ENCODE assay signal across 15 cellular contexts in genomic region chr1:29383972-29384371, GRCh38.
A peak's percentile ranks its signal among the peaks of the same experiment; 100 is the strongest.
DNase-seq lines count a peak whose midpoint lies in the region; ATAC-seq, FAIRE-seq and TF ChIP-seq lines count a peak whose summit lies in the region.
"Had no signal": no experiment of that assay in that cellular context is flagged by ENCODE, and none has a peak within 500 bp of the region (broad histone marks: within the 10 kb centered on the region; RNA-seq: fewer than 3 reads in every experiment).

No MANE protein-coding gene starts in this region.

- DNase-seq in activated CD8-positive, alpha-beta memory T cell treated with anti-CD3 and anti-CD28 coated beads, Interleukin-2, amount 10 ng/mL, durations not matched to agents 7 days and 5 days, result peak; percentile 22
- DNase-seq in activated CD8-positive, alpha-beta memory T cell treated with anti-CD3 and anti-CD28 coated beads for 24 hours, result no peak
- DNase-seq in astrocyte (ENCODE audit: low read depth), result peak; percentile 36
- DNase-seq in foreskin fibroblast, result peak; percentile 72 to 82
- DNase-seq in smooth muscle cell of the brain vasculature (ENCODE audit: low read depth, low spot score), result peak; percentile 46
- DNase-seq in NCI-H2081 (lab: John Stamatoyannopoulos, UW), result no peak
- no peak for DNase-seq in globus pallidus (ENCODE audit: low spot score)
- no peak for DNase-seq in PC-9
- DNase-seq: activated CD8-positive, alpha-beta T cell treated with anti-CD3 and anti-CD28 coated beads, Interleukin-2, amount 10 ng/mL, durations not matched to agents 7 days and 5 days; activated gamma-delta T cell; heart right ventricle; natural killer cell; small intestine had no signal

- peaks cover 4% of the 10 kb centered on the region for H3K9me3 Mint-ChIP-seq in activated CD8-positive, alpha-beta memory T cell treated with anti-CD3 and anti-CD28 coated beads, Interleukin-2, amount 10 ng/mL, durations not matched to agents 7 days and 5 days (ENCODE audit: low read depth)
- H3K9me3 Mint-ChIP-seq in astrocyte (ENCODE audit: unreplicated experiment), result peaks cover 6% of the 10 kb centered on the region

- TF ChIP-seq CTCF in astrocyte (IDR thresholded peaks at IDR 0.05; ENCODE audit: insufficient read depth, low read depth, low read length), result no peak
- TF ChIP-seq CTCF in foreskin fibroblast (IDR thresholded peaks at IDR 0.05; ENCODE audit: low read depth, low read length), result no peak
- TF ChIP-seq CTCF in PC-9 (conservative IDR thresholded peaks at IDR 0.05), result no peak

- intact Hi-C loops in PC-9 (cut with micrococcal nuclease; ENCODE audit: unreplicated experiment), result no loop called here

- H2AFZ ChIP-seq in astrocyte (ENCODE audit: low read depth, low read length) (peak overlapping the region; percentile 62), PC-9 (no peak overlapping the region)

- H3K4me3 ChIP-seq in astrocyte (ENCODE audit: insufficient read depth, low read depth, low read length) (no peak overlapping the region), foreskin fibroblast (ENCODE audit: low read depth in 1 of 2, low read length in 2 of 2) (no peak overlapping the region), PC-9 (no peak overlapping the region)
- H3K4me3 ChIP-seq: heart right ventricle had no signal

- peaks cover 2% of the 10 kb centered on the region for H3K27me3 Mint-ChIP-seq in activated CD8-positive, alpha-beta memory T cell treated with anti-CD3 and anti-CD28 coated beads, Interleukin-2, amount 10 ng/mL, durations not matched to agents 7 days and 5 days
- H3K27me3 Mint-ChIP-seq in astrocyte (ENCODE audit: low read depth, unreplicated experiment), result peaks cover 21% of the 10 kb centered on the region

- H3K27me3 ChIP-seq in astrocyte (ENCODE audit: insufficient read depth, low read length) (peaks cover 3% of the 10 kb centered on the region), PC-9 (ENCODE audit: insufficient read depth, low read depth) (no peaks in the 10 kb centered on the region)

- H3K27ac Mint-ChIP-seq in activated CD8-positive, alpha-beta memory T cell treated with anti-CD3 and anti-CD28 coated beads, Interleukin-2, amount 10 ng/mL, durations not matched to agents 7 days and 5 days, result no peak overlapping the region
- no peak overlapping the region for H3K27ac Mint-ChIP-seq in astrocyte (ENCODE audit: unreplicated experiment)
- H3K27ac Mint-ChIP-seq: activated CD8-positive, alpha-beta T cell treated with anti-CD3 and anti-CD28 coated beads, Interleukin-2, amount 10 ng/mL, durations not matched to agents 7 days and 5 days; natural killer cell had no signal

- no peaks in the 10 kb centered on the region for H3K79me2 ChIP-seq in astrocyte (ENCODE audit: insufficient read depth, low read length)
- H3K79me2 ChIP-seq in PC-9 (ENCODE audit: low read depth), result no peaks in the 10 kb centered on the region

- H3K4me2 ChIP-seq in astrocyte (ENCODE audit: low read length) (peak overlapping the region; percentile 73), PC-9 (no peak overlapping the region)

- CTCF ChIA-PET in activated CD8-positive, alpha-beta memory T cell treated with anti-CD3 and anti-CD28 coated beads, Interleukin-2, amount 10 ng/mL, durations not matched to agents 7 days and 5 days (lab: Charles Lee), result no interaction called here
- CTCF ChIA-PET in PC-9 (lab: Charles Lee), result no interaction called here

- FAIRE-seq in astrocyte (lab: Jason Lieb, UNC), result no peak
- FAIRE-seq: A204.1, small intestine had no signal

- H3K4me1 Mint-ChIP-seq in activated CD8-positive, alpha-beta memory T cell treated with anti-CD3 and anti-CD28 coated beads, Interleukin-2, amount 10 ng/mL, durations not matched to agents 7 days and 5 days, result no peaks in the 10 kb centered on the region
- peaks cover 10% of the 10 kb centered on the region for H3K4me1 Mint-ChIP-seq in astrocyte (ENCODE audit: low read depth, unreplicated experiment)
- H3K4me1 Mint-ChIP-seq: natural killer cell had no signal

- H4K20me1 ChIP-seq in astrocyte (ENCODE audit: insufficient read depth, low read length), result no peaks in the 10 kb centered on the region
- H4K20me1 ChIP-seq in PC-9 (ENCODE audit: insufficient read depth), result no peaks in the 10 kb centered on the region

- no TSS peak for BruUV-seq in PC-9 (replicated peaks; lab: Mats Ljungman, UMichigan)

- no peak for ATAC-seq in activated CD8-positive, alpha-beta memory T cell treated with anti-CD3 and anti-CD28 coated beads, Interleukin-2, amount 10 ng/mL, durations not matched to agents 7 days and 5 days
- ATAC-seq: activated CD8-positive, alpha-beta T cell treated with anti-CD3 and anti-CD28 coated beads, Interleukin-2, amount 10 ng/mL, durations not matched to agents 7 days and 5 days; heart right ventricle; natural killer cell; SK-N-SH treated with all-trans-retinoic acid at 6 μM for 48 hours had no signal

- H3K36me3 ChIP-seq in astrocyte (ENCODE audit: insufficient read depth, low read length), result no peaks in the 10 kb centered on the region
- H3K36me3 ChIP-seq in PC-9 (ENCODE audit: low read depth), result no peaks in the 10 kb centered on the region
- H3K36me3 ChIP-seq: heart right ventricle had no signal

- H3K4me3 Mint-ChIP-seq in activated CD8-positive, alpha-beta memory T cell treated with anti-CD3 and anti-CD28 coated beads, Interleukin-2, amount 10 ng/mL, durations not matched to agents 7 days and 5 days, result no peak overlapping the region
- H3K4me3 Mint-ChIP-seq in astrocyte (ENCODE audit: unreplicated experiment), result no peak overlapping the region
- H3K4me3 Mint-ChIP-seq: activated CD8-positive, alpha-beta T cell treated with anti-CD3 and anti-CD28 coated beads, Interleukin-2, amount 10 ng/mL, durations not matched to agents 7 days and 5 days; natural killer cell had no signal

- H3K4me1 ChIP-seq in astrocyte (ENCODE audit: insufficient read depth, low read length), result peaks cover 14% of the 10 kb centered on the region
- H3K4me1 ChIP-seq in PC-9 (replicated peaks; ENCODE audit: insufficient read depth), result no peaks in the 10 kb centered on the region
- H3K4me1 ChIP-seq: heart right ventricle had no signal

- H3K27ac ChIP-seq in astrocyte (ENCODE audit: low read depth, low read length) (peak overlapping the region; percentile 1), PC-9 (no peak overlapping the region)
- H3K27ac ChIP-seq: heart right ventricle had no signal

- no peaks in the 10 kb centered on the region for H3K9me2 ChIP-seq in PC-9 (ENCODE audit: insufficient read depth)

- POLR2A ChIA-PET in PC-9 (lab: Charles Lee; ENCODE audit: unreplicated experiment), result no interaction called here

- H3K36me3 Mint-ChIP-seq in activated CD8-positive, alpha-beta memory T cell treated with anti-CD3 and anti-CD28 coated beads, Interleukin-2, amount 10 ng/mL, durations not matched to agents 7 days and 5 days, result peaks cover 3% of the 10 kb centered on the region
- no peaks in the 10 kb centered on the region for H3K36me3 Mint-ChIP-seq in astrocyte (ENCODE audit: low read depth, unreplicated experiment)

- H3K9ac ChIP-seq in astrocyte (ENCODE audit: low read length), result peak overlapping the region; percentile 49

- peaks cover 3% of the 10 kb centered on the region for H3K9me3 ChIP-seq in astrocyte (ENCODE audit: insufficient read depth, low read depth, low read length)
- peaks cover 3% of the 10 kb centered on the region; the same call in 1 of the 2 replicates for H3K9me3 ChIP-seq in PC-9 (ENCODE audit: insufficient read depth, low read depth)

- no peaks in the 10 kb centered on the region for H3F3A ChIP-seq in PC-9 (ENCODE audit: insufficient read depth, low read depth)

Comparison
In these comparisons a context has a peak if more than half of its experiments do, and no peak if none do; other contexts are left out.
1. DNase-seq: peak in activated CD8-positive, alpha-beta memory T cell treated with anti-CD3 and anti-CD28 coated beads, Interleukin-2, amount 10 ng/mL, durations not matched to agents 7 days and 5 days (single experiment), astrocyte (single experiment), foreskin fibroblast (2 of 2) and smooth muscle cell of the brain vasculature (single experiment); none in activated CD8-positive, alpha-beta memory T cell treated with anti-CD3 and anti-CD28 coated beads for 24 hours (single experiment), NCI-H2081 (0 of 2), globus pallidus (single experiment) and PC-9 (0 of 2).